ENCODE assay signal across 28 cellular contexts in genomic region chr12:118145798-118146156, GRCh38. TPM values are rescaled to one million over a fixed set of nuclear protein-coding genes. Genes with fewer than 3 reads are reported as not detected.
DNase-seq lines count a peak whose midpoint lies in the region; ATAC-seq, FAIRE-seq and TF ChIP-seq lines count a peak whose summit lies in the region.
"Had no signal": no experiment of that assay in that cellular context is flagged by ENCODE, and none has a peak within 500 bp of the region (broad histone marks: within the 10 kb centered on the region; RNA-seq: fewer than 3 reads in every experiment).

No MANE protein-coding gene starts in this region.

- TF ChIP-seq POLR2A in GM12878 (IDR thresholded peaks at IDR 0.05; ENCODE audit: low read depth, low read length): peak; percentile 40; the same call in 1 of the 2 replicates

- H3K27me3 Mint-ChIP-seq in activated T-cell treated with anti-CD3 and anti-CD28 coated beads, Interleukin-2, amount 50 U/mL, for 72 hours (ENCODE audit: low read depth): no peaks in the 10 kb centered on the region
- no peaks in the 10 kb centered on the region for H3K27me3 Mint-ChIP-seq in activated T-cell treated with anti-CD3 and anti-CD28 coated beads, Interleukin-2, amount 50 U/mL, for 4 hours (ENCODE audit: low read depth)
- H3K27me3 Mint-ChIP-seq in progenitor cell of endocrine pancreas: no peaks in the 10 kb centered on the region

- H3K4me2 ChIP-seq in GM12878 (ENCODE audit: control insufficient read depth, insufficient read depth): peak overlapping the region; percentile 11

- intact Hi-C loops in GM12878 (cut with micrococcal nuclease; ENCODE audit: unreplicated experiment): no loop called here

- DNase-seq in activated T-cell treated with anti-CD3 and anti-CD28 coated beads, Interleukin-2, amount 50 U/mL, for 72 hours: no peak
- DNase-seq in activated T-cell treated with anti-CD3 and anti-CD28 coated beads, Interleukin-2, amount 50 U/mL, for 4 hours: no peak
- DNase-seq in GM12878 (ENCODE audit: low read depth, low spot score) (no peak), progenitor cell of endocrine pancreas (ENCODE audit: low spot score, unreplicated experiment) (no peak)
- no peak for DNase-seq in activated CD8-positive, alpha-beta memory T cell treated with anti-CD3 and anti-CD28 coated beads, Interleukin-2, amount 50 U/mL, for 4 hours
- DNase-seq in stimulated activated naive CD4-positive, alpha-beta T cell treated with Interleukin-2 at 50 U/mL for 16 hours (lab: John Stamatoyannopoulos, UW): no peak
- DNase-seq: activated naive CD4-positive, alpha-beta T cell treated with anti-CD3 and anti-CD28 coated beads for 36 hours; activated T-cell treated with anti-CD3 and anti-CD28 coated beads, Interleukin-2, amount 50 U/mL, for 48 hours; anterior cingulate cortex; BE2C; hippocampal formation; lower lobe of right lung; mucosa of descending colon; NCI-H146; NCI-H446 treated with DMSO at 0.1 percent for 48 hours; NCI-H774; ovary; SIG-M5; small intestine; stomach; uterus had no signal

- H3K27ac Mint-ChIP-seq in activated T-cell treated with anti-CD3 and anti-CD28 coated beads, Interleukin-2, amount 50 U/mL, for 72 hours: peak overlapping the region; percentile 66
- peak overlapping the region; percentile 46 for H3K27ac Mint-ChIP-seq in progenitor cell of endocrine pancreas
- H3K27ac Mint-ChIP-seq: nephron had no signal

- RAD21 ChIA-PET in GM12878 (lab: Charles Lee; ENCODE audit: unreplicated experiment): no interaction called here

- no peak for TF ChIP-seq RAD21 in GM12878 (IDR thresholded peaks at IDR 0.05; ENCODE audit: insufficient read depth, low read depth, low read length)

- TF ChIP-seq EP300 in GM12878 (IDR thresholded peaks at IDR 0.05; ENCODE audit: borderline replicate concordance in 1 of 2, control insufficient read depth in 1 of 2, low read depth in 2 of 2, low read length in 2 of 2): no peak

- H3K9ac ChIP-seq in GM12878 (ENCODE audit: control insufficient read depth, insufficient read depth, low read length): no peak overlapping the region

- H3K27me3 ChIP-seq in GM12878 (replicated peaks in 1 of 2; ENCODE audit: control insufficient read depth in 2 of 2, insufficient read depth in 2 of 2, low read length in 1 of 2): no peaks in the 10 kb centered on the region
- H3K27me3 ChIP-seq: BE2C, gastroesophageal sphincter, ovary, stomach, uterus had no signal

- H2AFZ ChIP-seq in GM12878 (ENCODE audit: control insufficient read depth, low read depth, low read length): no peak overlapping the region

- POLR2A ChIA-PET in GM12878 (lab: Charles Lee): interaction anchor here (0.7 to 1.2 kb wide), 2 partner anchors 20 to 79 kb away, joined by 5 to 10 read pairs; no protein-coding TSS in a partner anchor

- in situ Hi-C loops in GM12878 (cut with MboI): loop anchor here (25.0 kb wide), 1 partner anchor 1517 kb away; the partner anchor contains the start of gene PRKAB1

- H3K9me3 Mint-ChIP-seq in activated T-cell treated with anti-CD3 and anti-CD28 coated beads, Interleukin-2, amount 50 U/mL, for 72 hours: no peaks in the 10 kb centered on the region
- H3K9me3 Mint-ChIP-seq in activated T-cell treated with anti-CD3 and anti-CD28 coated beads, Interleukin-2, amount 50 U/mL, for 4 hours: no peaks in the 10 kb centered on the region
- H3K9me3 Mint-ChIP-seq in progenitor cell of endocrine pancreas (ENCODE audit: low read depth): no peaks in the 10 kb centered on the region
- H3K9me3 Mint-ChIP-seq: activated naive CD4-positive, alpha-beta T cell treated with anti-CD3 and anti-CD28 coated beads for 36 hours; nephron; T-helper 2 cell treated with Interferon-gamma antibody and Interleukin-4, amounts not matched to agents 5 μg/mL and 100 μg/mL, for 36 hours had no signal

- peaks cover 7 to 29% of the 10 kb centered on the region in 2 experiments for H3K36me3 ChIP-seq in GM12878 (ENCODE audit: control insufficient read depth in 2 of 2, insufficient read depth in 2 of 2, low read length in 1 of 2)
- H3K36me3 ChIP-seq: ovary, uterus had no signal

- no TSS peak for BruUV-seq in GM12878 (replicated peaks; lab: Mats Ljungman, UMichigan)

- H3K4me3 Mint-ChIP-seq in activated T-cell treated with anti-CD3 and anti-CD28 coated beads, Interleukin-2, amount 50 U/mL, for 72 hours: no peak overlapping the region
- H3K4me3 Mint-ChIP-seq in activated T-cell treated with anti-CD3 and anti-CD28 coated beads, Interleukin-2, amount 50 U/mL, for 4 hours: no peak overlapping the region
- H3K4me3 Mint-ChIP-seq in progenitor cell of endocrine pancreas (ENCODE audit: low read depth): no peak overlapping the region
- H3K4me3 Mint-ChIP-seq: activated naive CD4-positive, alpha-beta T cell treated with anti-CD3 and anti-CD28 coated beads for 36 hours; nephron; T-helper 2 cell treated with Interferon-gamma antibody and Interleukin-4, amounts not matched to agents 5 μg/mL and 100 μg/mL, for 36 hours had no signal

- no peaks in the 10 kb centered on the region for H3K79me2 ChIP-seq in GM12878 (ENCODE audit: control insufficient read depth, insufficient read depth, low read length)

- peak in 1 of 2 donors; percentile 8 for ATAC-seq in activated T-cell treated with anti-CD3 and anti-CD28 coated beads, Interleukin-2, amount 50 U/mL, for 72 hours (replicated peaks in 1 of 2)
- no peak for ATAC-seq in activated T-cell treated with anti-CD3 and anti-CD28 coated beads, Interleukin-2, amount 50 U/mL, for 4 hours
- ATAC-seq in GM19351 (IDR thresholded peaks at IDR 0.05; ENCODE audit: unreplicated experiment) (peak; percentile 12), GM12878 (peak; percentile 21), GM18858 (IDR thresholded peaks at IDR 0.05; ENCODE audit: unreplicated experiment) (no peak)
- ATAC-seq: gastroesophageal sphincter, lower lobe of right lung, mucosa of descending colon had no signal

- no peak for FAIRE-seq in GM12878 (lab: Jason Lieb, UNC)
- FAIRE-seq: bronchial epithelial cell, endothelial cell of umbilical vein, small intestine had no signal

- CTCF ChIA-PET in GM12878 (lab: Yijun Ruan, JAX): interaction anchor here (1.6 kb wide), 1 partner anchor 25 kb away, joined by 8 read pairs; no protein-coding TSS in a partner anchor

- no peak for TF ChIP-seq CTCF in GM12878 (IDR thresholded peaks at IDR 0.05 in 2 of 3, conservative IDR thresholded peaks at IDR 0.05 in 1 of 3; ENCODE audit: control insufficient read depth in 2 of 3, extremely low read depth in 1 of 3, insufficient read depth in 1 of 3, low read depth in 3 of 3, low read length in 3 of 3)
- no peak for TF ChIP-seq CTCF in progenitor cell of endocrine pancreas (IDR thresholded peaks at IDR 0.05; ENCODE audit: unreplicated experiment)

- H3K4me1 ChIP-seq in GM12878 (ENCODE audit: control insufficient read depth, insufficient read depth, low read length): peaks cover 20% of the 10 kb centered on the region
- H3K4me1 ChIP-seq: BE2C, lower lobe of right lung, uterus had no signal

- no peaks in the 10 kb centered on the region for H4K20me1 ChIP-seq in GM12878 (ENCODE audit: control insufficient read depth, insufficient read depth)

- H3K36me3 Mint-ChIP-seq in activated T-cell treated with anti-CD3 and anti-CD28 coated beads, Interleukin-2, amount 50 U/mL, for 72 hours (ENCODE audit: insufficient read depth in 2 of 2): peaks cover 4 to 27% of the 10 kb centered on the region in 2 donors
- H3K36me3 Mint-ChIP-seq in activated T-cell treated with anti-CD3 and anti-CD28 coated beads, Interleukin-2, amount 50 U/mL, for 4 hours (ENCODE audit: insufficient read depth): peaks cover 37% of the 10 kb centered on the region
- H3K36me3 Mint-ChIP-seq in progenitor cell of endocrine pancreas (ENCODE audit: insufficient read depth): peaks cover 36% of the 10 kb centered on the region

- H3K9me3 ChIP-seq in GM12878 (replicated peaks; ENCODE audit: control insufficient read depth, insufficient read depth, low read length): no peaks in the 10 kb centered on the region; the same call in 2 of the 3 replicates
- H3K9me3 ChIP-seq: BE2C, gastroesophageal sphincter, lower lobe of right lung, mucosa of descending colon, ovary, stomach, uterus had no signal

- 80% methylated on average over 9 of the region's 9 CpGs for WGBS in GM12878 (ENCODE audit: insufficient coverage, insufficient replicate concordance, low lambda C conversion rate, missing lambda C conversion rate)

- H3K4me1 Mint-ChIP-seq in activated T-cell treated with anti-CD3 and anti-CD28 coated beads, Interleukin-2, amount 50 U/mL, for 72 hours (ENCODE audit: low read depth): peaks cover 17% of the 10 kb centered on the region
- H3K4me1 Mint-ChIP-seq in activated T-cell treated with anti-CD3 and anti-CD28 coated beads, Interleukin-2, amount 50 U/mL, for 4 hours (ENCODE audit: low read depth): peaks cover 5% of the 10 kb centered on the region
- H3K4me1 Mint-ChIP-seq in progenitor cell of endocrine pancreas (ENCODE audit: low read depth): peaks cover 3% of the 10 kb centered on the region
- H3K4me1 Mint-ChIP-seq: nephron had no signal

- SMC1A ChIA-PET in GM12878 (lab: Charles Lee; ENCODE audit: uncharacterized antibody, unreplicated experiment): no interaction called here

- peak overlapping the region; percentile 67 for H3K27ac ChIP-seq in GM12878 (ENCODE audit: control insufficient read depth, insufficient read depth)
- H3K27ac ChIP-seq: lower lobe of right lung, ovary, stomach, uterus had no signal

- no peak overlapping the region for H3K4me3 ChIP-seq in GM12878
- H3K4me3 ChIP-seq: gastroesophageal sphincter, lower lobe of right lung, mucosa of descending colon, ovary, stomach, uterus had no signal

RNA-seq across cellular contexts. Expression of gene PEBP1, which starts 9.9 kb away (rescaled TPM):
- 10 to 100 TPM; 93.4 to 99.5 TPM for total RNA-seq in activated T-cell treated with anti-CD3 and anti-CD28 coated beads, Interleukin-2, amount 50 U/mL, for 72 hours
- 100 to 1,000 TPM; 144 to 194 (median 166) TPM for total RNA-seq in activated T-cell treated with anti-CD3 and anti-CD28 coated beads, Interleukin-2, amount 50 U/mL, for 4 hours
- total RNA-seq in GM12878 (2013; cell fraction: nucleolus; rRNA removed): 11.8 and 17.9 TPM in 2 replicates
- total RNA-seq in GM12878 (2014; rRNA removed) (222 and 228 TPM in 2 replicates), GM12878 (2014; rRNA removed; fragmentation: Illumina TruSeq; extraction: Trizol) (181 and 208 TPM in 2 replicates), GM12878 (2021) (186 and 193 TPM in 2 replicates), progenitor cell of endocrine pancreas (216 and 224 TPM in 2 replicates)
- polyA plus RNA-seq in GM12878 (2011; ENCODE audit: low read depth): 97.1 TPM
- polyA plus RNA-seq in GM12878 (2011; rRNA removed) (147 and 217 TPM in 2 replicates), GM12878 (2014; fragmentation: Illumina TruSeq; extraction: Trizol) (153 and 203 TPM in 2 replicates), GM12878 (2014; fragmentation: Nextera tagmentation; extraction: Ambion mirVana) (100 to 1,000 TPM in 1 of 2 experiments, 10 to 100 TPM in 1; 79.4 to 150 TPM), GM12878 (2014; rRNA removed) (179 and 205 TPM in 2 replicates), GM12878 (2016; fragmentation: Nextera tagmentation; extraction: Ambion mirVana) (100 to 1,000 TPM; 413 to 415 TPM)
- 244 and 255 TPM in 2 replicates for polyA plus RNA-seq in GM12878 (2011; cell fraction: cytosol; rRNA removed)
- 105 and 119 TPM in 2 replicates for polyA plus RNA-seq in GM12878 (2011; cell fraction: nucleus; rRNA removed)
- polyA plus RNA-seq in GM12878 (2012): 140 and 147 TPM in 2 replicates
- 85.2 and 117 TPM in 2 replicates for polyA minus RNA-seq in GM12878 (2011; rRNA and poly(A)+ RNA removed)
- polyA minus RNA-seq in GM12878 (2011; cell fraction: cytosol; rRNA and poly(A)+ RNA removed): 50.8 and 57.1 TPM in 2 replicates
- polyA minus RNA-seq in GM12878 (2011; cell fraction: nucleus; rRNA and poly(A)+ RNA removed): 14.5 and 28.7 TPM in 2 replicates

RNA-seq across cellular contexts. Expression of gene VSIG10, which starts 42.0 kb away (rescaled TPM):
- total RNA-seq in activated T-cell treated with anti-CD3 and anti-CD28 coated beads, Interleukin-2, amount 50 U/mL, for 72 hours: 1 to 10 TPM; 3.1 to 4.5 TPM
- 1 to 10 TPM; 3.6 to 4.3 (median 3.6) TPM for total RNA-seq in activated T-cell treated with anti-CD3 and anti-CD28 coated beads, Interleukin-2, amount 50 U/mL, for 4 hours
- 5.7 and 11.5 TPM in 2 replicates for total RNA-seq in GM12878 (2013; cell fraction: nucleolus; rRNA removed)
- total RNA-seq in GM12878 (2014; rRNA removed) (6.7 and 8.3 TPM in 2 replicates), GM12878 (2014; rRNA removed; fragmentation: Illumina TruSeq; extraction: Trizol) (4.5 and 5.3 TPM in 2 replicates), GM12878 (2021) (3.2 and 5.6 TPM in 2 replicates), progenitor cell of endocrine pancreas (31.5 and 33.8 TPM in 2 replicates)
- 0.88 TPM for polyA plus RNA-seq in GM12878 (2011; ENCODE audit: low read depth)
- polyA plus RNA-seq in GM12878 (2011; rRNA removed) (3.4 TPM in 2 replicates), GM12878 (2014; fragmentation: Illumina TruSeq; extraction: Trizol) (5.9 TPM in 1 of 2 replicates, not detected in the other), GM12878 (2014; fragmentation: Nextera tagmentation; extraction: Ambion mirVana) (1 to 10 TPM; 4.5 to 6.8 TPM), GM12878 (2014; rRNA removed) (5.3 and 7.2 TPM in 2 replicates), GM12878 (2016; fragmentation: Nextera tagmentation; extraction: Ambion mirVana) (10 to 100 TPM in 1 of 2 experiments, 1 to 10 TPM in 1; 5.0 to 10.2 TPM)
- 5.7 and 11.7 TPM in 2 replicates for polyA plus RNA-seq in GM12878 (2011; cell fraction: cytosol; rRNA removed)
- 3.0 and 5.6 TPM in 2 replicates for polyA plus RNA-seq in GM12878 (2011; cell fraction: nucleus; rRNA removed)
- 2.0 and 2.9 TPM in 2 replicates for polyA plus RNA-seq in GM12878 (2012)
- 3.6 and 5.4 TPM in 2 replicates for polyA minus RNA-seq in GM12878 (2011; rRNA and poly(A)+ RNA removed)
- 0.31 and 2.4 TPM in 2 replicates for polyA minus RNA-seq in GM12878 (2011; cell fraction: cytosol; rRNA and poly(A)+ RNA removed)
- polyA minus RNA-seq in GM12878 (2011; cell fraction: nucleus; rRNA and poly(A)+ RNA removed): 2.5 TPM in 2 replicates

Comparison
In these comparisons a context has a peak if more than half of its experiments do, and no peak if none do; other contexts are left out.
1. ATAC-seq: peak in GM19351 (single experiment) and GM12878 (single experiment); none in activated T-cell treated with anti-CD3 and anti-CD28 coated beads, Interleukin-2, amount 50 U/mL, for 4 hours (0 of 2) and GM18858 (single experiment).